8 cellular contexts compared by ENCODE assay signal in the genomic region with DNA sequence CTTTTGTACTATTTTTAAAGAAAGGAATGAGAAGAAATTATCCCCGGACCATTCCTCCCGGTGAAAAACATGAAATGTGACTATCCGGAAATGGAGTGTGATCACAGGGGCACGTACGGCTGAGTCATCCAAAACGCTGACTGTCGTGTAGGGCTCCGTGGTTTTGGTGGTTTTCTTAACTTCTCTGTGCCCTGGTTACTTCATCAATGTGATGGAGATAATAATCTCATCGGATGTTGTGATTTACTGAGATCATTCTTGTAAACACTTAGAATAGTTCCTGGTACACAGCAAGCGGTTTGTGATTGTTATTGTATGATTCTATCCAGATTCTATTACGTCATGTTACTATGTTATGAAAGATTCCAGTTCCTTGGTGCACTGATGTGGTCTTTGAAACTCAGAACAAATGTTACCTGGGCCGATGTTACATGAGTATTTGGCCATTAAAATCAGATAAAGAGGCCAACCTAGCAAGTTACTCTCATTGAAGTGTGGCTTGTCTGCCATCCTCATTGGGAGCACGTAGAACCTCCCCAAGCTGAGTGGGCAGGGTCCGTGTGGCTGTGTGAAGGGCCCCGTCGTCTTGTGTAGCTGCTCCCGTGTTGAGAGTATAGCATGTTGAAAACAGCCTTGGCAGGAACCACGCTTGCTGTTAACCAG.
DNase-seq lines count a peak whose midpoint lies in the region; ATAC-seq and TF ChIP-seq lines count a peak whose summit lies in the region.

No MANE protein-coding gene starts in this region.

- ATAC-seq in GM18909 (IDR thresholded peaks at IDR 0.05; ENCODE audit: poor library complexity, unreplicated experiment), result peak; percentile 82
- ATAC-seq in HG03159 (IDR thresholded peaks at IDR 0.05; ENCODE audit: unreplicated experiment), result peak; percentile 88
- peak; percentile 91 for ATAC-seq in SK-N-SH treated with all-trans-retinoic acid at 6 μM for 48 hours

- peak; percentile 67 for DNase-seq in activated naive CD4-positive, alpha-beta T cell treated with anti-CD3 and anti-CD28 coated beads, Interleukin-2, amount 50 U/mL, for 16 hours
- peak; percentile 33 for DNase-seq in medulla oblongata (ENCODE audit: extremely low spot score)
- peak; percentile 47 to 86 (median 74) for DNase-seq in stimulated activated naive CD4-positive, alpha-beta T cell (lab: John Stamatoyannopoulos, UW)
- no peak for DNase-seq in foreskin melanocyte
- no peak for DNase-seq in cerebellum (ENCODE audit: low spot score)

TF ChIP-seq in SK-N-SH treated with all-trans-retinoic acid at 6 μM for 48 hours, 23 proteins besides CTCF, POLR2A, EP300 and RAD21:
- no peak for TF ChIP-seq ARNTL (CRISPR knock-in tag; IDR thresholded peaks at IDR 0.05; ENCODE audit: borderline replicate concordance, low read depth)
- TF ChIP-seq TOX (CRISPR knock-in tag; IDR thresholded peaks at IDR 0.05; ENCODE audit: borderline replicate concordance), result 0 out of 2 replicates have a peak, but pooled peaks have one; percentile 23

Comparison
In these comparisons a context has a peak if more than half of its experiments do, and no peak if none do; other contexts are left out.
1. DNase-seq: peak in activated naive CD4-positive, alpha-beta T cell treated with anti-CD3 and anti-CD28 coated beads, Interleukin-2, amount 50 U/mL, for 16 hours (single experiment), medulla oblongata (single experiment) and stimulated activated naive CD4-positive, alpha-beta T cell (6 of 6); none in foreskin melanocyte (single experiment) and cerebellum (single experiment).
2. Peak in every context shown above with its lines, with median percentiles within 50 percentile points of each other: ATAC-seq.